Comparison of ENCODE assay signal across 1 cellular context in the genomic region with DNA sequence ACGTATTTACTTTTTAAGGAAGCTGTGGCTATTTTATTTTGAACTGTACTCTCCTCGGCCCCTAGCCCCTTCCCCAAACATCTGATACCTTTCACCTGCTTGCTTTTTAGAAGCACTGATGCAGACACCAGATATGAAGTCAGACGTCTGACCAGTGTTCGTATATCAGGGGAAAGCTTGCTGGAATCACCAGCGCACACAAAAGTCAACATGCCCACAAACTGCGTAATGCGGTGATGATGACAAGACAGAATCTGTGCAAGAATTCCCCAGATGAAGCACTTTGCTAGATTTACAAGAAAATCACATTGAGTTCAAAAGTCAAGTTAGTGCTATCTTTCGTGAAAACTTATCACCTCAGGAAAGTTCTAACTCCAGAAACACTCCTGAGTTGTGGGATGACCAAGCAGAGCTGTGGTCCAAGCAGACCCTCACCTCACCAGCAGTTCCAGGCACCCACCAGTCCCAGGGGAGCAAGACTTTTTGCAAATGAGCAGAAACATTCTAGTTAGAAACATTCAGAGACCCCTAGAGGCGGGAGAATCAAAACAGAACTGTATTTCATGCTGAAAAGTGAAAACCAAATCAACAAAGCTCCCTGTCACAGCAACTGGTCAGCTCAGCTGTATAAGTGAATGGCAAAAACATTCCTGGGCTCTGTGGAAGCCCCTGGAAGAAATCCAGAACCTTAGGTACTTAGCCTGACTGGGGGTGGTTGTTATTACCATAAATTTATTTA.
TF ChIP-seq lines count a peak whose summit lies in the region.

No MANE protein-coding gene starts in this region.

TF ChIP-seq in WTC11, 78 proteins besides CTCF, POLR2A, EP300 and RAD21:
- TF ChIP-seq, protein P1, sequence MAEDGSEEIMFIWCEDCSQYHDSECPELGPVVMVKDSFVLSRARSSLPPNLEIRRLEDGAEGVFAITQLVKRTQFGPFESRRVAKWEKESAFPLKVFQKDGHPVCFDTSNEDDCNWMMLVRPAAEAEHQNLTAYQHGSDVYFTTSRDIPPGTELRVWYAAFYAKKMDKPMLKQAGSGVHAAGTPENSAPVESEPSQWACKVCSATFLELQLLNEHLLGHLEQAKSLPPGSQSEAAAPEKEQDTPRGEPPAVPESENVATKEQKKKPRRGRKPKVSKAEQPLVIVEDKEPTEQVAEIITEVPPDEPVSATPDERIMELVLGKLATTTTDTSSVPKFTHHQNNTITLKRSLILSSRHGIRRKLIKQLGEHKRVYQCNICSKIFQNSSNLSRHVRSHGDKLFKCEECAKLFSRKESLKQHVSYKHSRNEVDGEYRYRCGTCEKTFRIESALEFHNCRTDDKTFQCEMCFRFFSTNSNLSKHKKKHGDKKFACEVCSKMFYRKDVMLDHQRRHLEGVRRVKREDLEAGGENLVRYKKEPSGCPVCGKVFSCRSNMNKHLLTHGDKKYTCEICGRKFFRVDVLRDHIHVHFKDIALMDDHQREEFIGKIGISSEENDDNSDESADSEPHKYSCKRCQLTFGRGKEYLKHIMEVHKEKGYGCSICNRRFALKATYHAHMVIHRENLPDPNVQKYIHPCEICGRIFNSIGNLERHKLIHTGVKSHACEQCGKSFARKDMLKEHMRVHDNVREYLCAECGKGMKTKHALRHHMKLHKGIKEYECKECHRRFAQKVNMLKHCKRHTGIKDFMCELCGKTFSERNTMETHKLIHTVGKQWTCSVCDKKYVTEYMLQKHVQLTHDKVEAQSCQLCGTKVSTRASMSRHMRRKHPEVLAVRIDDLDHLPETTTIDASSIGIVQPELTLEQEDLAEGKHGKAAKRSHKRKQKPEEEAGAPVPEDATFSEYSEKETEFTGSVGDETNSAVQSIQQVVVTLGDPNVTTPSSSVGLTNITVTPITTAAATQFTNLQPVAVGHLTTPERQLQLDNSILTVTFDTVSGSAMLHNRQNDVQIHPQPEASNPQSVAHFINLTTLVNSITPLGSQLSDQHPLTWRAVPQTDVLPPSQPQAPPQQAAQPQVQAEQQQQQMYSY (CRISPR knock-in tag; IDR thresholded peaks at IDR 0.05) = no peak
- TF ChIP-seq ZNF317 (CRISPR knock-in tag; IDR thresholded peaks at IDR 0.05; ENCODE audit: borderline replicate concordance, low read depth) (no peak), ESRRA (CRISPR knock-in tag; IDR thresholded peaks at IDR 0.05; ENCODE audit: borderline replicate concordance) (no peak), SMAD4 (CRISPR knock-in tag; IDR thresholded peaks at IDR 0.05) (no peak), ZNF138 (CRISPR knock-in tag; conservative IDR thresholded peaks at IDR 0.05) (no peak), NFE2L1 (CRISPR knock-in tag; IDR thresholded peaks at IDR 0.05) (no peak), MYBL2 (CRISPR knock-in tag; IDR thresholded peaks at IDR 0.05) (no peak), NR2C2 (CRISPR knock-in tag; IDR thresholded peaks at IDR 0.05) (no peak), NFYB (CRISPR knock-in tag; conservative IDR thresholded peaks at IDR 0.05; ENCODE audit: low read depth) (no peak), IRF2 (CRISPR knock-in tag; IDR thresholded peaks at IDR 0.05; ENCODE audit: borderline replicate concordance, low read depth) (no peak), ATF1 (CRISPR knock-in tag; IDR thresholded peaks at IDR 0.05) (no peak), ZNF416 (CRISPR knock-in tag; IDR thresholded peaks at IDR 0.05) (no peak), ARID4B (CRISPR knock-in tag; IDR thresholded peaks at IDR 0.05; ENCODE audit: borderline replicate concordance) (no peak), ZNF396 (CRISPR knock-in tag; IDR thresholded peaks at IDR 0.05; ENCODE audit: borderline replicate concordance) (no peak), JAZF1 (CRISPR knock-in tag; IDR thresholded peaks at IDR 0.05) (no peak)
- TF ChIP-seq, protein P2, sequence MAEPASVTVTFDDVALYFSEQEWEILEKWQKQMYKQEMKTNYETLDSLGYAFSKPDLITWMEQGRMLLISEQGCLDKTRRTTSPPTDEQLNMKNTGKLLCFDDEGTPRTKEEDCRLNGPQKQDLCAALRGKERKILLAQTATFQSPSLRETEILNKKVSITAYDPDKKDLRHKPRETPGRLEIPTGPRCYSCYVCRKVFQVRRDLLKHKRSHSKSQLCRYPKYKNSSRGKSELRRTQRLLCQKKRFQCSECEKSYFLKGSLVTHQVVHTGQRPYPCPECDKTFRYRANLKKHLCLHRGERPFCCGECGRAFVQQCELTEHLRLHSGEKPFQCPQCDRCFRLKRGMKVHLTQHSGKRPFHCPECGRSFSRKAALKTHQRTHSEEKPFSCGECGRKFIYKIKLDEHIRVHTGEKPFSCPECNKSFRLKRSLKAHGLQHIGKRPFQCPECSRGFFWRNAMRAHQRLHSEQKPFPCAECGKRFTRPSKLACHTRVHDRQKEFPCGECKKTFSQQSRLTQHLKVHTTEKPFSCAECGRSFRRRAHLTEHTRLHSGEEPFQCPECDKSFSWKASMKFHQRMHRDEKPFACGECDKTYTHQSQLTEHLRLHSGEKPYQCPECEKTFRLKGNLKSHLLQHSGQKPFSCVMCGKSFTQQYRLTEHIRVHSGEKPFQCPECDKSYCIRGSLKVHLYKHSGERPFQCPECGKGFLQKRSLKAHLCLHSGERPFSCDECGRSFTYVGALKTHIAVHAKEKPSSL (CRISPR knock-in tag; conservative IDR thresholded peaks at IDR 0.05) = no peak
- TF ChIP-seq, protein P3, sequence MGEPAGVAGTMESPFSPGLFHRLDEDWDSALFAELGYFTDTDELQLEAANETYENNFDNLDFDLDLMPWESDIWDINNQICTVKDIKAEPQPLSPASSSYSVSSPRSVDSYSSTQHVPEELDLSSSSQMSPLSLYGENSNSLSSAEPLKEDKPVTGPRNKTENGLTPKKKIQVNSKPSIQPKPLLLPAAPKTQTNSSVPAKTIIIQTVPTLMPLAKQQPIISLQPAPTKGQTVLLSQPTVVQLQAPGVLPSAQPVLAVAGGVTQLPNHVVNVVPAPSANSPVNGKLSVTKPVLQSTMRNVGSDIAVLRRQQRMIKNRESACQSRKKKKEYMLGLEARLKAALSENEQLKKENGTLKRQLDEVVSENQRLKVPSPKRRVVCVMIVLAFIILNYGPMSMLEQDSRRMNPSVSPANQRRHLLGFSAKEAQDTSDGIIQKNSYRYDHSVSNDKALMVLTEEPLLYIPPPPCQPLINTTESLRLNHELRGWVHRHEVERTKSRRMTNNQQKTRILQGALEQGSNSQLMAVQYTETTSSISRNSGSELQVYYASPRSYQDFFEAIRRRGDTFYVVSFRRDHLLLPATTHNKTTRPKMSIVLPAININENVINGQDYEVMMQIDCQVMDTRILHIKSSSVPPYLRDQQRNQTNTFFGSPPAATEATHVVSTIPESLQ (CRISPR knock-in tag; IDR thresholded peaks at IDR 0.05) = no peak
- TF ChIP-seq, protein P4, sequence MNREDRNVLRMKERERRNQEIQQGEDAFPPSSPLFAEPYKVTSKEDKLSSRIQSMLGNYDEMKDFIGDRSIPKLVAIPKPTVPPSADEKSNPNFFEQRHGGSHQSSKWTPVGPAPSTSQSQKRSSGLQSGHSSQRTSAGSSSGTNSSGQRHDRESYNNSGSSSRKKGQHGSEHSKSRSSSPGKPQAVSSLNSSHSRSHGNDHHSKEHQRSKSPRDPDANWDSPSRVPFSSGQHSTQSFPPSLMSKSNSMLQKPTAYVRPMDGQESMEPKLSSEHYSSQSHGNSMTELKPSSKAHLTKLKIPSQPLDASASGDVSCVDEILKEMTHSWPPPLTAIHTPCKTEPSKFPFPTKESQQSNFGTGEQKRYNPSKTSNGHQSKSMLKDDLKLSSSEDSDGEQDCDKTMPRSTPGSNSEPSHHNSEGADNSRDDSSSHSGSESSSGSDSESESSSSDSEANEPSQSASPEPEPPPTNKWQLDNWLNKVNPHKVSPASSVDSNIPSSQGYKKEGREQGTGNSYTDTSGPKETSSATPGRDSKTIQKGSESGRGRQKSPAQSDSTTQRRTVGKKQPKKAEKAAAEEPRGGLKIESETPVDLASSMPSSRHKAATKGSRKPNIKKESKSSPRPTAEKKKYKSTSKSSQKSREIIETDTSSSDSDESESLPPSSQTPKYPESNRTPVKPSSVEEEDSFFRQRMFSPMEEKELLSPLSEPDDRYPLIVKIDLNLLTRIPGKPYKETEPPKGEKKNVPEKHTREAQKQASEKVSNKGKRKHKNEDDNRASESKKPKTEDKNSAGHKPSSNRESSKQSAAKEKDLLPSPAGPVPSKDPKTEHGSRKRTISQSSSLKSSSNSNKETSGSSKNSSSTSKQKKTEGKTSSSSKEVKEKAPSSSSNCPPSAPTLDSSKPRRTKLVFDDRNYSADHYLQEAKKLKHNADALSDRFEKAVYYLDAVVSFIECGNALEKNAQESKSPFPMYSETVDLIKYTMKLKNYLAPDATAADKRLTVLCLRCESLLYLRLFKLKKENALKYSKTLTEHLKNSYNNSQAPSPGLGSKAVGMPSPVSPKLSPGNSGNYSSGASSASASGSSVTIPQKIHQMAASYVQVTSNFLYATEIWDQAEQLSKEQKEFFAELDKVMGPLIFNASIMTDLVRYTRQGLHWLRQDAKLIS (CRISPR knock-in tag; IDR thresholded peaks at IDR 0.05; ENCODE audit: borderline replicate concordance) = no peak
- TF ChIP-seq, protein P5, sequence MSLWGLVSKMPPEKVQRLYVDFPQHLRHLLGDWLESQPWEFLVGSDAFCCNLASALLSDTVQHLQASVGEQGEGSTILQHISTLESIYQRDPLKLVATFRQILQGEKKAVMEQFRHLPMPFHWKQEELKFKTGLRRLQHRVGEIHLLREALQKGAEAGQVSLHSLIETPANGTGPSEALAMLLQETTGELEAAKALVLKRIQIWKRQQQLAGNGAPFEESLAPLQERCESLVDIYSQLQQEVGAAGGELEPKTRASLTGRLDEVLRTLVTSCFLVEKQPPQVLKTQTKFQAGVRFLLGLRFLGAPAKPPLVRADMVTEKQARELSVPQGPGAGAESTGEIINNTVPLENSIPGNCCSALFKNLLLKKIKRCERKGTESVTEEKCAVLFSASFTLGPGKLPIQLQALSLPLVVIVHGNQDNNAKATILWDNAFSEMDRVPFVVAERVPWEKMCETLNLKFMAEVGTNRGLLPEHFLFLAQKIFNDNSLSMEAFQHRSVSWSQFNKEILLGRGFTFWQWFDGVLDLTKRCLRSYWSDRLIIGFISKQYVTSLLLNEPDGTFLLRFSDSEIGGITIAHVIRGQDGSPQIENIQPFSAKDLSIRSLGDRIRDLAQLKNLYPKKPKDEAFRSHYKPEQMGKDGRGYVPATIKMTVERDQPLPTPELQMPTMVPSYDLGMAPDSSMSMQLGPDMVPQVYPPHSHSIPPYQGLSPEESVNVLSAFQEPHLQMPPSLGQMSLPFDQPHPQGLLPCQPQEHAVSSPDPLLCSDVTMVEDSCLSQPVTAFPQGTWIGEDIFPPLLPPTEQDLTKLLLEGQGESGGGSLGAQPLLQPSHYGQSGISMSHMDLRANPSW (CRISPR knock-in tag; conservative IDR thresholded peaks at IDR 0.05; ENCODE audit: low read depth) = no peak
